Comparison of ENCODE assay signal across 14 cellular contexts in genomic region chr1:180842890-180843289, GRCh38.
DNase-seq lines count a peak whose midpoint lies in the region; ATAC-seq and TF ChIP-seq lines count a peak whose summit lies in the region.
"Had no signal": no experiment of that assay in that cellular context is flagged by ENCODE, and none has a peak within 500 bp of the region (broad histone marks: within the 10 kb centered on the region; RNA-seq: fewer than 3 reads in every experiment).

No MANE protein-coding gene starts in this region.

- TF ChIP-seq POLR2A in GM18505 (IDR thresholded peaks at IDR 0.05; ENCODE audit: borderline replicate concordance, extremely low read depth, insufficient read depth, insufficient read length): no peak

- H3K27me3 ChIP-seq in left ventricle myocardium inferior (ENCODE audit: low read depth): no peaks in the 10 kb centered on the region
- H3K27me3 ChIP-seq: cardiac muscle cell had no signal

- no peak for ATAC-seq in Right ventricle myocardium inferior
- no peak for ATAC-seq in HG02588 (IDR thresholded peaks at IDR 0.05; ENCODE audit: unreplicated experiment)
- ATAC-seq in GM18505 (IDR thresholded peaks at IDR 0.05; ENCODE audit: unreplicated experiment): no peak
- ATAC-seq: activated CD8-positive, alpha-beta T cell treated with anti-CD3 and anti-CD28 coated beads, Interleukin-2, amount 10 ng/mL, durations not matched to agents 7 days and 5 days; stimulated activated naive B cell treated with anti-CD40 and anti-IgM and Interleukin-4, amounts not matched to agents 10 μg/mL and 1 μg/mL and 100 μg/mL, for 72 hours had no signal

- H3K4me1 ChIP-seq in left ventricle myocardium inferior: peaks cover 13% of the 10 kb centered on the region

- no peaks in the 10 kb centered on the region for H3K9me3 Mint-ChIP-seq in MCF 10A (ENCODE audit: unreplicated experiment)

- no peak for TF ChIP-seq CTCF in left ventricle myocardium inferior (IDR thresholded peaks at IDR 0.05; ENCODE audit: borderline replicate concordance)
- TF ChIP-seq CTCF in MCF 10A (IDR thresholded peaks at IDR 0.05; ENCODE audit: unreplicated experiment): no peak

- no peaks in the 10 kb centered on the region for H3K9me3 ChIP-seq in left ventricle myocardium inferior (replicated peaks)

- intact Hi-C loops in left ventricle myocardium inferior (cut with micrococcal nuclease) (no loop called here), Right ventricle myocardium inferior (cut with DNase I) (no loop called here), MCF 10A (cut with micrococcal nuclease) (no loop called here)

- CTCF ChIA-PET in MCF 10A (lab: Yijun Ruan, JAX): interaction anchor here (0.7 to 1.4 kb wide), 6 partner anchors 19 to 346 kb away, joined by 3 to 5 read pairs (median 3); partner anchors contain the start of gene XPR1

- peaks cover 7% of the 10 kb centered on the region for H3K36me3 Mint-ChIP-seq in MCF 10A (ENCODE audit: insufficient read depth, unreplicated experiment)

- BruUV-seq in MCF 10A (replicated peaks; lab: Mats Ljungman, UMichigan): no TSS peak

- H3K27ac Mint-ChIP-seq in MCF 10A (ENCODE audit: low read depth, unreplicated experiment): no peak overlapping the region
- H3K27ac Mint-ChIP-seq: activated CD8-positive, alpha-beta T cell treated with anti-CD3 and anti-CD28 coated beads, Interleukin-2, amount 10 ng/mL, durations not matched to agents 7 days and 5 days; stimulated activated naive B cell treated with anti-CD40 and anti-IgM and Interleukin-4, amounts not matched to agents 10 μg/mL and 1 μg/mL and 100 μg/mL, for 72 hours had no signal

- no peaks in the 10 kb centered on the region for H3K4me1 Mint-ChIP-seq in MCF 10A (ENCODE audit: insufficient read depth, unreplicated experiment)
- H3K4me1 Mint-ChIP-seq: stimulated activated naive B cell treated with anti-CD40 and anti-IgM and Interleukin-4, amounts not matched to agents 10 μg/mL and 1 μg/mL and 100 μg/mL, for 72 hours had no signal

- H3K4me3 ChIP-seq in left ventricle myocardium inferior: no peak overlapping the region
- H3K4me3 ChIP-seq: cardiac muscle cell had no signal

- peak overlapping the region; percentile 20 for H3K27ac ChIP-seq in left ventricle myocardium inferior (replicated peaks)
- H3K27ac ChIP-seq: cardiac muscle cell, KMS-11 had no signal

- POLR2A ChIA-PET in MCF 10A (lab: Yijun Ruan, JAX): interaction anchor here (0.6 to 2.3 kb wide), 3 partner anchors 13 to 481 kb away, joined by 4 to 9 read pairs (median 8); no protein-coding TSS in a partner anchor

- H3K36me3 ChIP-seq in left ventricle myocardium inferior: peaks cover 8% of the 10 kb centered on the region
- H3K36me3 ChIP-seq: cardiac muscle cell had no signal

- H3K4me3 Mint-ChIP-seq in MCF 10A (ENCODE audit: unreplicated experiment): no peak overlapping the region
- H3K4me3 Mint-ChIP-seq: activated CD8-positive, alpha-beta T cell treated with anti-CD3 and anti-CD28 coated beads, Interleukin-2, amount 10 ng/mL, durations not matched to agents 7 days and 5 days; stimulated activated naive B cell treated with anti-CD40 and anti-IgM and Interleukin-4, amounts not matched to agents 10 μg/mL and 1 μg/mL and 100 μg/mL, for 72 hours had no signal

- no peak for DNase-seq in left ventricle myocardium inferior
- no peak for DNase-seq in Right ventricle myocardium inferior (ENCODE audit: missing footprints)
- DNase-seq in NCI-H446 (lab: John Stamatoyannopoulos, UW): peak; percentile 32 to 54
- DNase-seq in iPS-NIHi11 (ENCODE audit: low spot score): peak; percentile 14
- DNase-seq in AG08396 (ENCODE audit: low spot score): no peak
- DNase-seq in MCF 10A (ENCODE audit: unreplicated experiment): no peak
- DNase-seq: activated CD8-positive, alpha-beta T cell treated with anti-CD3 and anti-CD28 coated beads, Interleukin-2, amount 10 ng/mL, durations not matched to agents 7 days and 5 days; SHP77; stimulated activated CD4-positive, alpha-beta T cell treated with anti-CD3 and anti-CD28 coated beads, Interleukin-4, amount 100 ng/mL, for 24 hours; stimulated activated naive B cell treated with anti-CD40 and anti-IgM and Interleukin-4, amounts not matched to agents 10 μg/mL and 1 μg/mL and 100 μg/mL, for 72 hours had no signal

- no peaks in the 10 kb centered on the region for H3K27me3 Mint-ChIP-seq in MCF 10A (ENCODE audit: insufficient read depth, unreplicated experiment)
- H3K27me3 Mint-ChIP-seq: stimulated activated naive B cell treated with anti-CD40 and anti-IgM and Interleukin-4, amounts not matched to agents 10 μg/mL and 1 μg/mL and 100 μg/mL, for 72 hours had no signal

Comparison
In these comparisons a context has a peak if more than half of its experiments do, and no peak if none do; other contexts are left out.
1. DNase-seq: peak in NCI-H446 (2 of 2) and iPS-NIHi11 (single experiment); none in left ventricle myocardium inferior (single experiment), Right ventricle myocardium inferior (single experiment), AG08396 (single experiment) and MCF 10A (single experiment).